ENCODE assay signal across 14 cellular contexts in the genomic region with DNA sequence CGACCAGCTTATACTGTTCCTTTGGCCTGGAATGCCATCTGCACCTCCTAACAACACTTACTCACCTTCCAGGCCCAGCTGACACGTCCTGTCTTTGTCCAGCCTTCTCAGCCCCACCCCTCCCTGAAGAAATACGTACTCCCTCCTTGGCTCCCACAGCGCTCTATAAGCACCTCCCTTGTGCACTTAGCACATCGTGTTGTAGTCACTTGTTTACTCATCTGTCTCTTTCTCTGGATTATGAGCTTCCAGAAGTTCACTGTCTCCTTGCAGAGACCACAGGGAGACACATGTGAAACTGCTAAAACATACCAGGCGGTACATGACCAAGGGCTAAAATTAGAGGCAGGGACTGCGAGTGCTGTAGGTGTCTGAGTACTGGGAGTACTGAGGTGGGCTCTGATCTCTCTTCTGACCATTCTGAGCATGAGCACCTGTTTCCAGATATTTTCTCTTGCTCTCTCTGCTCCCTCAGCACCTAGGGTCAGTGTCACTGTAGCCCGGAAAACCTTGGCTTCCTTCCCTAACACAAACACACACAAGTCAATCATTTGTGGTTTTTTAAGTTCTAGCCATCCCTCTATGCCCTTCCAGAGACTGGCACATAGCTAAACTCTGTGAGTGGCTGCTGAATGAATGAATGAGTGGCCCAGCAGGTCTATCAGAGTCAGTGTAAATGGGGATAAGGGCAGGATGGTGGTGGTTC. TPM values are rescaled to one million over a fixed set of nuclear protein-coding genes. Genes with fewer than 3 reads are reported as not detected.
A peak's percentile ranks its signal among the peaks of the same experiment; 100 is the strongest.
DNase-seq lines count a peak whose midpoint lies in the region; TF ChIP-seq lines count a peak whose summit lies in the region.
"Had no signal": no experiment of that assay in that cellular context is flagged by ENCODE, and none has a peak within 500 bp of the region (broad histone marks: within the 10 kb centered on the region; RNA-seq: fewer than 3 reads in every experiment).

No MANE protein-coding gene starts in this region.

- DNase-seq in NCI-H510A treated with DMSO at 0.1 percent for 48 hours (lab: John Stamatoyannopoulos, UW) (peak; percentile 12), NCI-H510A (lab: John Stamatoyannopoulos, UW) (no peak), adipocyte (ENCODE audit: low read depth) (peak; percentile 11), iris pigment epithelial cell (ENCODE audit: low read depth) (peak; percentile 70), suprapubic skin (ENCODE audit: low spot score in 2 of 2) (no peak), T-helper 9 cell (no peak)
- DNase-seq in central memory CD4-positive, alpha-beta T cell, result no peak
- no peak for DNase-seq in stimulated activated CD4-positive, alpha-beta T cell treated with anti-CD3 and anti-CD28 coated beads, Interleukin-12 subunit alpha, Interleukin-12 subunit beta, amount 100 ng/mL, for 4 hours
- DNase-seq: 8988T, mesendoderm had no signal

- H3K4me1 ChIP-seq in adipocyte (ENCODE audit: control insufficient read depth, insufficient read depth, low read length) (peaks cover 7% of the 10 kb centered on the region), suprapubic skin (peaks cover 40% of the 10 kb centered on the region)
- H3K4me1 ChIP-seq: SJSA1 had no signal

- TF ChIP-seq EP300 in suprapubic skin (IDR thresholded peaks at IDR 0.05), result no peak

- peak overlapping the region; percentile 95 for H3K27ac ChIP-seq in suprapubic skin
- H3K27ac ChIP-seq: cardiac muscle cell, SJSA1 had no signal

- no peak overlapping the region for H3K9ac ChIP-seq in adipocyte (ENCODE audit: low read length)

- no peak overlapping the region for H3K4me3 ChIP-seq in adipocyte (ENCODE audit: low read length)
- H3K4me3 ChIP-seq in suprapubic skin, result no peak overlapping the region
- H3K4me3 ChIP-seq: cardiac muscle cell, SJSA1 had no signal

- H3K27me3 ChIP-seq in adipocyte (replicated peaks; ENCODE audit: control insufficient read depth, insufficient read depth, low read length) (peaks cover 4% of the 10 kb centered on the region), suprapubic skin (no peaks in the 10 kb centered on the region)
- H3K27me3 ChIP-seq: cardiac muscle cell had no signal

- H3K36me3 ChIP-seq in adipocyte (ENCODE audit: control insufficient read depth, insufficient read depth, low read length, severe bottlenecking), result no peaks in the 10 kb centered on the region
- no peaks in the 10 kb centered on the region for H3K36me3 ChIP-seq in suprapubic skin
- H3K36me3 ChIP-seq: cardiac muscle cell, SJSA1 had no signal

- H3K9me3 ChIP-seq in adipocyte (ENCODE audit: control insufficient read depth, low read length) (no peaks in the 10 kb centered on the region), suprapubic skin (no peaks in the 10 kb centered on the region)
- H3K9me3 ChIP-seq: SJSA1 had no signal

- no peak for TF ChIP-seq POLR2A in suprapubic skin (IDR thresholded peaks at IDR 0.05)

- no peak for TF ChIP-seq CTCF in suprapubic skin (IDR thresholded peaks at IDR 0.05)

- 35% methylated on average over 8 of the region's 8 CpGs for WGBS in suprapubic skin

RNA-seq across cellular contexts. Expression of a gene that starts 5.1 kb away (rescaled TPM):
- 1 to 10 TPM in 3 of 4 donors, under 1 TPM in 1; 0.55 to 8.2 (median 2.8) TPM for total RNA-seq in suprapubic skin
- total RNA-seq: cardiac muscle cell, frontal cortex, SJSA1, skeletal muscle tissue had no signal

RNA-seq across cellular contexts. Expression of a gene that starts 5.2 kb away (rescaled TPM):
- total RNA-seq in suprapubic skin, result 10 to 100 TPM; 13.4 to 36.0 (median 14.5) TPM
- total RNA-seq: SJSA1, skeletal muscle tissue had no signal

RNA-seq across cellular contexts. Expression of a gene that starts 12.4 kb away (rescaled TPM):
- total RNA-seq in suprapubic skin, result 100 to 1,000 TPM; 304 to 327 (median 321) TPM

RNA-seq across cellular contexts. Expression of a gene that starts 24.8 kb away (rescaled TPM):
- total RNA-seq in suprapubic skin, result 10 to 100 TPM; 22.4 to 44.2 (median 28.7) TPM

RNA-seq across cellular contexts. Expression of a gene that starts 36.2 kb away (rescaled TPM):
- total RNA-seq in suprapubic skin, result 100 to 1,000 TPM; 238 to 243 (median 239) TPM

Comparison
In these comparisons a context has a peak if more than half of its experiments do, and no peak if none do; other contexts are left out.
1. DNase-seq: peak in NCI-H510A treated with DMSO at 0.1 percent for 48 hours (single experiment), adipocyte (single experiment) and iris pigment epithelial cell (single experiment); none in NCI-H510A (single experiment), suprapubic skin (0 of 2), central memory CD4-positive, alpha-beta T cell (single experiment), T-helper 9 cell (single experiment) and stimulated activated CD4-positive, alpha-beta T cell treated with anti-CD3 and anti-CD28 coated beads, Interleukin-12 subunit alpha, Interleukin-12 subunit beta, amount 100 ng/mL, for 4 hours (single experiment).